In the genomic region with DNA sequence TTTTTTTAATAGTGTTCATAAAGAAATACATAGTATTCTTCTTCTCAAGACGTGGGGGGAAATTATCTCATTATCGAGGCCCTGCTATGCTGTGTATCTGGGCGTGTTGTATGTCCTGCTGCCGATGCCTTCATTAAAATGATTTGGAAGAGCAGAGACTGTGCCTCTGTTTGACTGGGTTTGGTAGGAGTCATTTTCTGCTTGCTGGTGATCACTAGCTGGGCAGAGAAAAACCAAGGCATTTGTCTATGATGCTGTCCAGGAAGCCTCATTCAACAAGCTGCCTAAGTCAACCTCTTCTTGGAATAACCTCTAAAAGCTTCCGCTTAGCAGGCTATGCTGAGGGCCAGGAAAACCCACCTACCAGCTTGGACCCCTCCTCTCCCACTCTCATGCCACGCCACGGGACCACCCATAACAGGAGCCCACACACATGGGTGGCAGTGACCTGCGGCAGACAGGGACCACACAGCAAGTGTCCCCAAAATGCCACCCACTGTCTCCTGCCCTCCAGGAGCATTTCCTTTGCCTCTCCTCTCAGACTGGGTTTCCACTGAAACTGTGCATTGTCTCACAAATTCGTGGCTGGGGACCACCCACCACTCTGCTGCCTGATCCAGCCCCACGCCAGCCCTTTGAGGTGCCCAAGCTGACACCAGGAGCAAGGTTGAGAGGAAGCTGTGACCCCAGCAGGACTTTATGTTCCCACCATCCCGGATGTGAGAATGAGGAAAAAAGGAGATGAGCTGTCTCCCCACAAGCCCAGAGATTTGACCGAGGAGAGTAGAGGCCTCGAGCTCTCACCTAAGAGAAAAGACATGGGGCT, we compare ENCODE assay signal across 1 cellular context.
TF ChIP-seq lines count a peak whose summit lies in the region.

No MANE protein-coding gene starts in this region.

TF ChIP-seq in H1, 55 proteins besides CTCF, POLR2A, EP300 and RAD21:
- no peak for TF ChIP-seq EGR1 (IDR thresholded peaks at IDR 0.05; ENCODE audit: borderline replicate concordance, low read depth, low read length)
- TF ChIP-seq TAF1 (IDR thresholded peaks at IDR 0.05; ENCODE audit: low read depth, low read length) = no peak
- no peak for TF ChIP-seq SAP30 (IDR thresholded peaks at IDR 0.05; ENCODE audit: insufficient read depth, insufficient replicate concordance, low read length)
- TF ChIP-seq JUND (IDR thresholded peaks at IDR 0.05; ENCODE audit: low read length) = no peak
- TF ChIP-seq SP4 (IDR thresholded peaks at IDR 0.05; ENCODE audit: low read length) = no peak
- no peak for TF ChIP-seq SP2 (IDR thresholded peaks at IDR 0.05; ENCODE audit: low read length)
- no peak for TF ChIP-seq E2F6 (IDR thresholded peaks at IDR 0.05)
- no peak for TF ChIP-seq EZH2 (IDR thresholded peaks at IDR 0.05; ENCODE audit: low read depth, low read length, severe bottlenecking)
- TF ChIP-seq POU5F1 (IDR thresholded peaks at IDR 0.05; ENCODE audit: low read depth, low read length) = no peak
- no peak for TF ChIP-seq TAF7 (optimal IDR thresholded peaks at IDR 0.05; ENCODE audit: borderline replicate concordance, low read depth, low read length)
- no peak for TF ChIP-seq NRF1 (IDR thresholded peaks at IDR 0.05; ENCODE audit: low read depth, low read length)
- no peak for TF ChIP-seq CTBP2 (IDR thresholded peaks at IDR 0.05; ENCODE audit: borderline replicate concordance, insufficient read depth, insufficient read length, low read length)
- no peak for TF ChIP-seq GABPA (IDR thresholded peaks at IDR 0.05; ENCODE audit: borderline replicate concordance, insufficient read depth, low read length)
- TF ChIP-seq, protein P1, sequence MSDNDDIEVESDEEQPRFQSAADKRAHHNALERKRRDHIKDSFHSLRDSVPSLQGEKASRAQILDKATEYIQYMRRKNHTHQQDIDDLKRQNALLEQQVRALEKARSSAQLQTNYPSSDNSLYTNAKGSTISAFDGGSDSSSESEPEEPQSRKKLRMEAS (IDR thresholded peaks at IDR 0.05) = no peak
